ENCODE assay signal across 18 cellular contexts in the genomic region with DNA sequence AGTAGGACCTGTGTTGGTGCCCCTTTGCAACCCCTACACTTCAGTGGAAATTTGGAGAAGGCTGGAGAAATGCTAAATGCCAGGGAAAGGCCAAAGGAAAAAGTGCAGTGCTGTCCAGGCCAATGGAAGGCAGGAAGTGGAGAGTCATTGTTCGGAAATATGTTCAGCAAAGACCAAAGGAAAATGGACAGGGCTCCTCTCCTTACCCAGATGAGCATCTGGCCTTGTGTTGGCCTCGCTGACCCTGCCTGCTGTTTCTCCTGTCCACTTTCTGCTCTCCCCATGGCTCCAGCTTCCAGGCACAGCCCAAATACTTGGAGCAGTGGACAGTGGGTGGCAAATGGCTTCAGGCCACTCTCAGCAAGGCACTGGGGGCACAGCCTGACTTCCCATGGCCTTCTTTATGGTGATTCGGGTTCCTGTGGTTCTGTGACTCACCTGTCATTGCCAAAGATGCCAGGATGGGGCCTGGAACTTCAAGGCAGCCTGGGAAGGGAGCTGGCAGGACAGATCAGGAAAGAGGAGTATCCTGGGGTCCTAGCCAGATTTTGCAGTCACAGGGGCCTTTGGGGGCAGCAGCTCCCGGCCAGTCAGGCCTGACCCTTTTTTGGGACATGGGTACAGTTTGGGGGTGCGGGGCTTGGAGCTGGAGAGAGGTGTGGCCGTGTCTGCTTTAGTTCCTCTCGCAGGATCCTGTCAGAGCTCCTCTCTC.
DNase-seq lines count a peak whose midpoint lies in the region; ATAC-seq and TF ChIP-seq lines count a peak whose summit lies in the region.
"Had no signal": no experiment of that assay in that cellular context is flagged by ENCODE, and none has a peak within 500 bp of the region (broad histone marks: within the 10 kb centered on the region; RNA-seq: fewer than 3 reads in every experiment).

No MANE protein-coding gene starts in this region.

- H3K27ac Mint-ChIP-seq in WTC11, result no peak overlapping the region
- H3K27ac Mint-ChIP-seq: CD8-positive, alpha-beta memory T cell; HFFc6 had no signal

- TF ChIP-seq POLR2A in ovary (IDR thresholded peaks at IDR 0.05), result no peak

- WGBS in heart right ventricle, 2 donors, result 75 to 82% methylated on average over 7 of the region's 7 CpGs
- WGBS in lung, 2 donors, result 71 to 83% methylated on average over 7 of the region's 7 CpGs
- WGBS in ovary, 3 donors, result 84 to 91% (median 89%) methylated on average over 7 of the region's 7 CpGs

- POLR2A ChIA-PET in WTC11 (lab: Charles Lee), result no interaction called here

- CTCF ChIA-PET in WTC11 (lab: Charles Lee), result interaction anchor here (2.2 kb wide), 1 partner anchor 389 kb away, joined by 7 read pairs; no protein-coding TSS in a partner anchor

- H3K4me1 Mint-ChIP-seq in WTC11, result peaks cover 4% of the 10 kb centered on the region
- H3K4me1 Mint-ChIP-seq: CD8-positive, alpha-beta memory T cell had no signal

- H3K4me2 ChIP-seq in parathyroid adenoma (ENCODE audit: low read length), result no peak overlapping the region
- H3K4me2 ChIP-seq: BLaER1 had no signal

- no peak for ATAC-seq in heart right ventricle
- ATAC-seq in lung (ENCODE audit: insufficient read depth, low FRiP score), result no peak
- ATAC-seq in WTC11, result no peak
- ATAC-seq: HepG2 had no signal

- no peaks in the 10 kb centered on the region for H3K36me3 ChIP-seq in right atrium auricular region
- H3K36me3 ChIP-seq in heart right ventricle, result no peaks in the 10 kb centered on the region
- no peaks in the 10 kb centered on the region for H3K36me3 ChIP-seq in lung (ENCODE audit: control insufficient read depth in 2 of 2, insufficient read depth in 2 of 2, low read length in 2 of 2)
- H3K36me3 ChIP-seq in parathyroid adenoma (ENCODE audit: control insufficient read depth, insufficient read depth, low read length), result no peaks in the 10 kb centered on the region
- H3K36me3 ChIP-seq in ovary, result no peaks in the 10 kb centered on the region
- H3K36me3 ChIP-seq: BLaER1, HAP-1 had no signal

- H3K27me3 Mint-ChIP-seq in WTC11 (ENCODE audit: low read depth), result no peaks in the 10 kb centered on the region

- no peaks in the 10 kb centered on the region for H3K36me3 Mint-ChIP-seq in WTC11
- H3K36me3 Mint-ChIP-seq: CD8-positive, alpha-beta memory T cell had no signal

- H3K9me3 Mint-ChIP-seq in WTC11, result no peaks in the 10 kb centered on the region
- H3K9me3 Mint-ChIP-seq: CD8-positive, alpha-beta memory T cell had no signal

- H3K9me3 ChIP-seq in right atrium auricular region (no peaks in the 10 kb centered on the region), heart right ventricle (peaks cover 0 to 5% (median 0%) of the 10 kb centered on the region in 11 donors), lung (ENCODE audit: control insufficient read depth in 2 of 2, insufficient read depth in 1 of 2, low read length in 1 of 2) (peaks cover 0 to 6% of the 10 kb centered on the region in 2 donors), parathyroid adenoma (ENCODE audit: control insufficient read depth, low read length) (no peaks in the 10 kb centered on the region), ovary (no peaks in the 10 kb centered on the region)
- H3K9me3 ChIP-seq: BLaER1, HAP-1 had no signal

- H3K27me3 ChIP-seq in right atrium auricular region (no peaks in the 10 kb centered on the region), heart right ventricle (no peaks in the 10 kb centered on the region), lung (ENCODE audit: control insufficient read depth, insufficient read depth) (no peaks in the 10 kb centered on the region), parathyroid adenoma (ENCODE audit: control insufficient read depth, insufficient read depth, low read length) (no peaks in the 10 kb centered on the region), ovary (no peaks in the 10 kb centered on the region)
- H3K27me3 ChIP-seq: BLaER1 had no signal

- peak; percentile 44 for DNase-seq in right atrium auricular region (ENCODE audit: low spot score)
- DNase-seq in heart right ventricle, result no peak
- peak; percentile 14 for DNase-seq in lung (ENCODE audit: low spot score)
- DNase-seq in effector CD8-positive, alpha-beta T cell (lab: John Stamatoyannopoulos, UW), result no peak
- no peak for DNase-seq in WTC11 (ENCODE audit: low spot score)
- no peak for DNase-seq in ovary
- DNase-seq: 8988T; AML-193; Caco-2; CD8-positive, alpha-beta memory T cell; DND-41; GDM1; GOT3; HFFc6 had no signal

- no peak for TF ChIP-seq EP300 in ovary (IDR thresholded peaks at IDR 0.05)

- peak overlapping the region; percentile 51 for H2AFZ ChIP-seq in parathyroid adenoma

- intact Hi-C loops in heart right ventricle (cut with DNase I) (no loop called here), ovary (cut with DNase I) (no loop called here)

- H3K27ac ChIP-seq in right atrium auricular region, result no peak overlapping the region
- H3K27ac ChIP-seq in heart right ventricle, result no peak overlapping the region
- no peak overlapping the region for H3K27ac ChIP-seq in lung (ENCODE audit: low read depth in 1 of 2, low read length in 1 of 2)
- no peak overlapping the region for H3K27ac ChIP-seq in parathyroid adenoma
- no peak overlapping the region for H3K27ac ChIP-seq in ovary
- H3K27ac ChIP-seq: BLaER1 had no signal

- no peak for TF ChIP-seq CTCF in right atrium auricular region (IDR thresholded peaks at IDR 0.05)
- TF ChIP-seq CTCF in heart right ventricle (IDR thresholded peaks at IDR 0.05), result no peak
- no peak for TF ChIP-seq CTCF in lung (IDR thresholded peaks at IDR 0.05; ENCODE audit: control extremely low read depth, extremely low read depth)
- no peak for TF ChIP-seq CTCF in parathyroid adenoma (IDR thresholded peaks at IDR 0.05)
- no peak for TF ChIP-seq CTCF in WTC11 (IDR thresholded peaks at IDR 0.05)
- TF ChIP-seq CTCF in ovary (IDR thresholded peaks at IDR 0.05), result no peak

- H3K4me3 Mint-ChIP-seq in WTC11, result no peak overlapping the region
- H3K4me3 Mint-ChIP-seq: CD8-positive, alpha-beta memory T cell; HFFc6 had no signal

- H3K4me3 ChIP-seq in right atrium auricular region, result no peak overlapping the region
- H3K4me3 ChIP-seq in heart right ventricle, result no peak overlapping the region
- H3K4me3 ChIP-seq in lung, result no peak overlapping the region
- no peak overlapping the region for H3K4me3 ChIP-seq in parathyroid adenoma (ENCODE audit: low read depth, low read length)
- no peak overlapping the region for H3K4me3 ChIP-seq in ovary
- H3K4me3 ChIP-seq: BLaER1, HAP-1 had no signal

- H3K4me1 ChIP-seq in right atrium auricular region (peaks cover 0 to 12% of the 10 kb centered on the region in 2 donors), heart right ventricle (peaks cover 2 to 18% (median 11%) of the 10 kb centered on the region in 9 donors), lung (ENCODE audit: control insufficient read depth in 2 of 2, insufficient read depth in 2 of 2, low read length in 2 of 2) (no peaks in the 10 kb centered on the region), parathyroid adenoma (peaks cover 18% of the 10 kb centered on the region), ovary (ENCODE audit: insufficient read depth) (peaks cover 2% of the 10 kb centered on the region)
- H3K4me1 ChIP-seq: HAP-1 had no signal

- no peak overlapping the region for H3K9ac ChIP-seq in parathyroid adenoma
- H3K9ac ChIP-seq: BLaER1 had no signal

- no peaks in the 10 kb centered on the region for H3K79me2 ChIP-seq in parathyroid adenoma

TF ChIP-seq in WTC11, 78 proteins besides CTCF, POLR2A, EP300 and RAD21 (continues in another document):
- TF ChIP-seq RORB (CRISPR knock-in tag; IDR thresholded peaks at IDR 0.05) (no peak), ERG (CRISPR knock-in tag; IDR thresholded peaks at IDR 0.05) (no peak), KAT7 (CRISPR knock-in tag; IDR thresholded peaks at IDR 0.05; ENCODE audit: borderline replicate concordance) (no peak), NR2C2 (CRISPR knock-in tag; IDR thresholded peaks at IDR 0.05) (no peak), ZNF396 (CRISPR knock-in tag; IDR thresholded peaks at IDR 0.05; ENCODE audit: borderline replicate concordance) (no peak), ZNF219 (CRISPR knock-in tag; IDR thresholded peaks at IDR 0.05; ENCODE audit: borderline replicate concordance) (no peak), TEAD1 (CRISPR knock-in tag; IDR thresholded peaks at IDR 0.05) (no peak), TEAD4 (CRISPR knock-in tag; IDR thresholded peaks at IDR 0.05) (no peak), IRF2 (CRISPR knock-in tag; IDR thresholded peaks at IDR 0.05; ENCODE audit: borderline replicate concordance, low read depth) (no peak), FOXP1 (CRISPR knock-in tag; IDR thresholded peaks at IDR 0.05; ENCODE audit: borderline replicate concordance) (no peak)
- TF ChIP-seq, protein P1, sequence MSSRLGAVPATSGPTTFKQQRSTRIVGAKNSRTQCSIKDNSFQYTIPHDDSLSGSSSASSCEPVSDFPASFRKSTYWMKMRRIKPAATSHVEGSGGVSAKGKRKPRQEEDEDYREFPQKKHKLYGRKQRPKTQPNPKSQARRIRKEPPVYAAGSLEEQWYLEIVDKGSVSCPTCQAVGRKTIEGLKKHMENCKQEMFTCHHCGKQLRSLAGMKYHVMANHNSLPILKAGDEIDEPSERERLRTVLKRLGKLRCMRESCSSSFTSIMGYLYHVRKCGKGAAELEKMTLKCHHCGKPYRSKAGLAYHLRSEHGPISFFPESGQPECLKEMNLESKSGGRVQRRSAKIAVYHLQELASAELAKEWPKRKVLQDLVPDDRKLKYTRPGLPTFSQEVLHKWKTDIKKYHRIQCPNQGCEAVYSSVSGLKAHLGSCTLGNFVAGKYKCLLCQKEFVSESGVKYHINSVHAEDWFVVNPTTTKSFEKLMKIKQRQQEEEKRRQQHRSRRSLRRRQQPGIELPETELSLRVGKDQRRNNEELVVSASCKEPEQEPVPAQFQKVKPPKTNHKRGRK (CRISPR knock-in tag; IDR thresholded peaks at IDR 0.05; ENCODE audit: borderline replicate concordance), result no peak

Comparison
In these comparisons a context has a peak if more than half of its experiments do, and no peak if none do; other contexts are left out.
1. DNase-seq: peak in right atrium auricular region (single experiment) and lung (single experiment); none in heart right ventricle (0 of 2), effector CD8-positive, alpha-beta T cell (single experiment), WTC11 (single experiment) and ovary (0 of 5).